In genomic region chr7:159012353-159013069, GRCh38 we compare ENCODE assay signal across 10 cellular contexts.
A peak's percentile ranks its signal among the peaks of the same experiment; 100 is the strongest.
DNase-seq lines count a peak whose midpoint lies in the region; ATAC-seq and TF ChIP-seq lines count a peak whose summit lies in the region.
"Had no signal": no experiment of that assay in that cellular context is flagged by ENCODE, and none has a peak within 500 bp of the region (broad histone marks: within the 10 kb centered on the region; RNA-seq: fewer than 3 reads in every experiment).

No MANE protein-coding gene starts in this region.

- DNase-seq in Ammon's horn (ENCODE audit: low spot score) (peak; percentile 74), NCI-H2196 treated with DMSO at 0.1 percent for 48 hours (lab: John Stamatoyannopoulos, UW; ENCODE audit: unreplicated experiment) (peak; percentile 25), fibroblast of villous mesenchyme (ENCODE audit: low read depth) (peak; percentile 60), occipital lobe (lab: John Stamatoyannopoulos, UW) (peak; percentile 19), HFFc6 (no peak)
- DNase-seq in stimulated activated CD4-positive, alpha-beta T cell treated with anti-CD3 and anti-CD28 coated beads, Interleukin-2, amount 100 ng/mL, for 24 hours: no peak
- DNase-seq: right lobe of liver; stimulated activated naive B cell treated with anti-CD40 and anti-IgM and Interleukin-4, amounts not matched to agents 10 μg/mL and 1 μg/mL and 100 μg/mL, for 72 hours had no signal

- ATAC-seq in HG03354 (IDR thresholded peaks at IDR 0.05; ENCODE audit: poor library complexity, severe bottlenecking, unreplicated experiment) (no peak), HG02981 (IDR thresholded peaks at IDR 0.05; ENCODE audit: unreplicated experiment) (no peak)
- ATAC-seq: stimulated activated naive B cell treated with anti-CD40 and anti-IgM and Interleukin-4, amounts not matched to agents 10 μg/mL and 1 μg/mL and 100 μg/mL, for 72 hours had no signal

- TF ChIP-seq CTCF in fibroblast of villous mesenchyme (IDR thresholded peaks at IDR 0.05; ENCODE audit: insufficient read depth, low read depth, low read length) (no peak), HFFc6 (IDR thresholded peaks at IDR 0.05) (no peak)

- H3K27me3 Mint-ChIP-seq in HFFc6 (ENCODE audit: insufficient read depth): peaks cover 12% of the 10 kb centered on the region

- H3K36me3 Mint-ChIP-seq in HFFc6 (ENCODE audit: low read depth): no peaks in the 10 kb centered on the region
- H3K36me3 Mint-ChIP-seq: stimulated activated naive B cell treated with anti-CD40 and anti-IgM and Interleukin-4, amounts not matched to agents 10 μg/mL and 1 μg/mL and 100 μg/mL, for 72 hours had no signal

- no peaks in the 10 kb centered on the region; the same call in 1 of the 2 replicates for H3K9me3 Mint-ChIP-seq in HFFc6
- H3K9me3 Mint-ChIP-seq: stimulated activated naive B cell treated with anti-CD40 and anti-IgM and Interleukin-4, amounts not matched to agents 10 μg/mL and 1 μg/mL and 100 μg/mL, for 72 hours had no signal

- peaks cover 26% of the 10 kb centered on the region; the same call in 1 of the 2 replicates for H3K4me1 Mint-ChIP-seq in HFFc6 (ENCODE audit: low read depth)

- no peak overlapping the region for H3K4me3 Mint-ChIP-seq in HFFc6
- H3K4me3 Mint-ChIP-seq: stimulated activated naive B cell treated with anti-CD40 and anti-IgM and Interleukin-4, amounts not matched to agents 10 μg/mL and 1 μg/mL and 100 μg/mL, for 72 hours had no signal

- no peak overlapping the region for H3K4me3 ChIP-seq in fibroblast of villous mesenchyme (ENCODE audit: low read depth, low read length)
- H3K4me3 ChIP-seq: right lobe of liver had no signal

- H3K27ac Mint-ChIP-seq in HFFc6: no peak overlapping the region
- H3K27ac Mint-ChIP-seq: stimulated activated naive B cell treated with anti-CD40 and anti-IgM and Interleukin-4, amounts not matched to agents 10 μg/mL and 1 μg/mL and 100 μg/mL, for 72 hours had no signal

Comparison
In these comparisons a context has a peak if more than half of its experiments do, and no peak if none do; other contexts are left out.
1. DNase-seq: peak in Ammon's horn (single experiment), NCI-H2196 treated with DMSO at 0.1 percent for 48 hours (single experiment), fibroblast of villous mesenchyme (single experiment) and occipital lobe (single experiment); none in HFFc6 (single experiment) and stimulated activated CD4-positive, alpha-beta T cell treated with anti-CD3 and anti-CD28 coated beads, Interleukin-2, amount 100 ng/mL, for 24 hours (0 of 2).